In the genomic region with DNA sequence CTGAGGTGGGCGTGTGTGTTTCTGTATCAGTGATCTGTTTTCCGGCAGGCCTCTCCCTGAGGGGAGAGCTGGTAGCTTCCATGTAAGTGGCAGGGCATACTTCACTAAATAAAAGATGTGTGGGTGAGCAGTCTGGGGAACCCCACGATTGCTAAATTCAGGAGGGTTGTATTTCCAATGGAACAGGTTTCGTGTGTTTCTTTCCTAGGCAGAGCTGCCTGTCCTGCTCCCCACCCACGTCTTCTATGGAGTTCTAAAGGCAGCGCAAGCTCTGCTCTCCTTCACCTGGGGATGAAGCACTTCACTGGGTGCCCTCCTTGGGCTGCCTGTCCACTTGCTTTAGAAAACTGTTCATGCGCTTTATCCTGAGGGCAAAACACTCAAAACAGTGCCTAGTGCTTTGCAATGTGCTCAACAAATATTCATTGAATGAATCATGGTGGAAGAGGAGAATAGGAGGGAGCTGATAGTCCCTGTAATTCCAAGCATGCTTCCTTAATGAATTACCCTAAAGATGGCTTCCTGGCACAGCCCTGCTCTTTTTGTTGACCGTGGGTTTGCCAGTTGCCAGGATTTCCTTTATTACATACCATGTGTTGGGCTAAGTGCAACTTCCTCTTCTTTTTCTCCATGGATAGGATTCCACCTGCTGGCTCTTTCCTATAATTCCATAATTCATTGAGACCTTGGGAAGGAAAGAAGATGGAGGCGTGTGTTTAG, we compare ENCODE assay signal across 10 cellular contexts. TPM values are rescaled to one million over a fixed set of nuclear protein-coding genes. Genes with fewer than 3 reads are reported as not detected.
DNase-seq lines count a peak whose midpoint lies in the region; ATAC-seq and TF ChIP-seq lines count a peak whose summit lies in the region.
"Had no signal": no experiment of that assay in that cellular context is flagged by ENCODE, and none has a peak within 500 bp of the region (broad histone marks: within the 10 kb centered on the region; RNA-seq: fewer than 3 reads in every experiment).

No MANE protein-coding gene starts in this region.

- peaks cover 3% of the 10 kb centered on the region for H3K4me1 Mint-ChIP-seq in stimulated activated memory B cell treated with anti-CD40 and anti-IgM and Interleukin-4, amounts not matched to agents 10 μg/mL and 1 μg/mL and 100 μg/mL, for 72 hours

- H3K27ac ChIP-seq in OCI-LY1 (ENCODE audit: low read depth, low read length, poor library complexity, severe bottlenecking) (no peak overlapping the region), hepatocyte (no peak overlapping the region)

- H3K4me3 ChIP-seq in OCI-LY1 (ENCODE audit: low read depth, low read length, poor library complexity, severe bottlenecking) (no peak overlapping the region), fibroblast of mammary gland (ENCODE audit: control insufficient read depth, low read depth, low read length) (no peak overlapping the region), hepatocyte (no peak overlapping the region)

- no peak overlapping the region for H3K9ac ChIP-seq in OCI-LY1 (ENCODE audit: low read length)

- H4K20me1 ChIP-seq in OCI-LY1 (ENCODE audit: insufficient read depth, low read length) (no peaks in the 10 kb centered on the region), hepatocyte (ENCODE audit: insufficient read depth, poor library complexity, severe bottlenecking) (no peaks in the 10 kb centered on the region)

- H3K9me3 Mint-ChIP-seq in stimulated activated memory B cell treated with anti-CD40 and anti-IgM and Interleukin-4, amounts not matched to agents 10 μg/mL and 1 μg/mL and 100 μg/mL, for 72 hours: peaks cover 2% of the 10 kb centered on the region

- WGBS in hepatocyte (ENCODE audit: low lambda C conversion rate, missing lambda C conversion rate): 80% methylated on average over 9 of the region's 9 CpGs

- H3K4me3 Mint-ChIP-seq in stimulated activated memory B cell treated with anti-CD40 and anti-IgM and Interleukin-4, amounts not matched to agents 10 μg/mL and 1 μg/mL and 100 μg/mL, for 72 hours: no peak overlapping the region

- H3K36me3 ChIP-seq in OCI-LY1 (ENCODE audit: insufficient read depth, low read length) (no peaks in the 10 kb centered on the region), hepatocyte (replicated peaks; ENCODE audit: insufficient read depth, low read depth) (no peaks in the 10 kb centered on the region)

- H3K36me3 Mint-ChIP-seq in stimulated activated memory B cell treated with anti-CD40 and anti-IgM and Interleukin-4, amounts not matched to agents 10 μg/mL and 1 μg/mL and 100 μg/mL, for 72 hours: no peaks in the 10 kb centered on the region

- peak; percentile 23 for DNase-seq in NCI-H82 (lab: John Stamatoyannopoulos, UW)
- DNase-seq in NCI-H82 treated with DMSO at 0.1 percent for 48 hours (lab: John Stamatoyannopoulos, UW; ENCODE audit: unreplicated experiment): no peak
- DNase-seq in fibroblast of mammary gland (ENCODE audit: low read depth): peak; percentile 68
- DNase-seq in hepatocyte (ENCODE audit: low spot score): no peak
- DNase-seq: Caco-2, right cardiac atrium had no signal

- peaks cover 6% of the 10 kb centered on the region for H3K4me1 ChIP-seq in OCI-LY1 (ENCODE audit: insufficient read depth, low read length, severe bottlenecking)
- H3K4me1 ChIP-seq in hepatocyte (ENCODE audit: insufficient read depth): no peaks in the 10 kb centered on the region
- H3K4me1 ChIP-seq: Caco-2 had no signal

- no peak overlapping the region for H3K4me2 ChIP-seq in OCI-LY1 (ENCODE audit: low read length)
- H3K4me2 ChIP-seq in hepatocyte: no peak overlapping the region

- no peaks in the 10 kb centered on the region for H3K27me3 Mint-ChIP-seq in stimulated activated memory B cell treated with anti-CD40 and anti-IgM and Interleukin-4, amounts not matched to agents 10 μg/mL and 1 μg/mL and 100 μg/mL, for 72 hours

- no peaks in the 10 kb centered on the region for H3K9me3 ChIP-seq in OCI-LY1 (ENCODE audit: low read length)
- no peaks in the 10 kb centered on the region for H3K9me3 ChIP-seq in hepatocyte (ENCODE audit: low read depth)
- H3K9me3 ChIP-seq: Caco-2 had no signal

- H3K9me2 ChIP-seq in OCI-LY1 (ENCODE audit: low read depth, low read length) (no peaks in the 10 kb centered on the region), hepatocyte (replicated peaks; ENCODE audit: insufficient read depth) (no peaks in the 10 kb centered on the region)

- peak overlapping the region; percentile 40 for H2AFZ ChIP-seq in OCI-LY1 (ENCODE audit: low read length)
- H2AFZ ChIP-seq in hepatocyte: no peak overlapping the region

- H3K79me2 ChIP-seq in OCI-LY1 (ENCODE audit: insufficient read depth, low read length): no peaks in the 10 kb centered on the region
- H3K79me2 ChIP-seq in hepatocyte: no peaks in the 10 kb centered on the region

- H3K27ac Mint-ChIP-seq in stimulated activated memory B cell treated with anti-CD40 and anti-IgM and Interleukin-4, amounts not matched to agents 10 μg/mL and 1 μg/mL and 100 μg/mL, for 72 hours: peak overlapping the region; percentile 54

- ATAC-seq in stimulated activated memory B cell treated with anti-CD40 and anti-IgM and Interleukin-4, amounts not matched to agents 10 μg/mL and 1 μg/mL and 100 μg/mL, for 72 hours: peak; percentile 43
- ATAC-seq in GM21825 (IDR thresholded peaks at IDR 0.05; ENCODE audit: unreplicated experiment): no peak
- no peak for ATAC-seq in GM21528 (IDR thresholded peaks at IDR 0.05; ENCODE audit: low FRiP score, unreplicated experiment)

- H3K27me3 ChIP-seq in OCI-LY1 (ENCODE audit: insufficient read depth, low read length): no peaks in the 10 kb centered on the region
- H3K27me3 ChIP-seq in hepatocyte: no peaks in the 10 kb centered on the region

- no peaks in the 10 kb centered on the region for H3F3A ChIP-seq in OCI-LY1 (ENCODE audit: insufficient read depth, low read length)

- TF ChIP-seq CTCF in OCI-LY1 (IDR thresholded peaks at IDR 0.05; ENCODE audit: low read length) (no peak), fibroblast of mammary gland (conservative IDR thresholded peaks at IDR 0.05; ENCODE audit: control insufficient read depth, insufficient read depth, low read depth, low read length) (no peak), hepatocyte (IDR thresholded peaks at IDR 0.05; ENCODE audit: poor library complexity) (no peak)

RNA-seq across cellular contexts. Expression of a gene that starts 50.6 kb away (rescaled TPM):
- total RNA-seq in hepatocyte: 31.1 and 46.1 TPM in 2 replicates
- polyA plus RNA-seq in hepatocyte: 41.4 and 45.1 TPM in 2 replicates

Comparison
In these comparisons a context has a peak if more than half of its experiments do, and no peak if none do; other contexts are left out.
1. DNase-seq: peak in NCI-H82 (single experiment) and fibroblast of mammary gland (single experiment); none in NCI-H82 treated with DMSO at 0.1 percent for 48 hours (single experiment) and hepatocyte (single experiment).